In the genomic region with DNA sequence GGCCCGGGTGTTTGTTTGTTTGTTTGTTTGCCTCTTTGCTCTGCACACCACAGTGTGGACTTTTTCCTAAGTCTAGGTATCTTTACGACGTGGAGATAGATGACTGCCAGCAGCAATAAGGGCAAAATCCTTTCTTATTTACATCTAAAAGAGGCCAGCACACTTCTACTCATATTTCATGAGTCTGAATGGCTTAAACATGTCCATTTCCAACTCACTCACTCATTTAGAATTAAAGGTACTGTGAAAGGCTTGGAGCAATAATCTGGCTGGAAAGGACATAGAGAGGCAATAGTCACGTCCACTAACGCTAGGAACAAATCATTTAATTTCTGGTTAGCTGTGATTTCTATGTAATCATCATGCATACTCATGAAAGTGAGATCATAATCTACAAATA, we compare ENCODE assay signal across 20 cellular contexts. TPM values are rescaled to one million over a fixed set of nuclear protein-coding genes. Genes with fewer than 3 reads are reported as not detected.
DNase-seq lines count a peak whose midpoint lies in the region; ATAC-seq and TF ChIP-seq lines count a peak whose summit lies in the region.
"Had no signal": no experiment of that assay in that cellular context is flagged by ENCODE, and none has a peak within 500 bp of the region (broad histone marks: within the 10 kb centered on the region; RNA-seq: fewer than 3 reads in every experiment).

No MANE protein-coding gene starts in this region.

- no peak for DNase-seq in GM23338 (ENCODE audit: low spot score)
- no peak for DNase-seq in HFFc6
- DNase-seq in hepatocyte (ENCODE audit: low spot score): no peak
- no peak for DNase-seq in smooth muscle cell (lab: John Stamatoyannopoulos, UW; ENCODE audit: unreplicated experiment)
- no peak for DNase-seq in activated CD8-positive, alpha-beta T cell treated with anti-CD3 and anti-CD28 coated beads, Interleukin-2, amount 10 ng/mL, durations not matched to agents 7 days and 5 days
- DNase-seq in brain microvascular endothelial cell: no peak
- DNase-seq: AML-193; C1 segment of cervical spinal cord; CD8-positive, alpha-beta T cell; DND-41; H7; NCI-H1105; NCI-H146; NCI-H2029; NK-92 treated with Interleukin-12 subunit alpha and Interleukin-12 subunit beta, amount 100 ng/mL, for 24 hours; T-cell had no signal

- ATAC-seq in GM23338: no peak
- no peak for ATAC-seq in GM18861 (IDR thresholded peaks at IDR 0.05; ENCODE audit: unreplicated experiment)
- no peak for ATAC-seq in activated CD8-positive, alpha-beta T cell treated with anti-CD3 and anti-CD28 coated beads, Interleukin-2, amount 10 ng/mL, durations not matched to agents 7 days and 5 days
- ATAC-seq: CD8-positive, alpha-beta T cell; GM12878; T-cell had no signal

- H3K4me2 ChIP-seq in GM23338 (no peak overlapping the region), hepatocyte (peak overlapping the region; percentile 58), smooth muscle cell (peak overlapping the region; percentile 8)

- 0 out of 2 replicates have a peak overlapping the region, but pooled peaks have one; percentile 29 for H2AFZ ChIP-seq in GM23338
- peak overlapping the region; percentile 13 for H2AFZ ChIP-seq in hepatocyte
- peak overlapping the region; percentile 67 for H2AFZ ChIP-seq in smooth muscle cell (ENCODE audit: low read depth)

- no peaks in the 10 kb centered on the region for H3K9me3 ChIP-seq in hepatocyte (ENCODE audit: low read depth)
- H3K9me3 ChIP-seq in smooth muscle cell (replicated peaks; ENCODE audit: low read depth): no peaks in the 10 kb centered on the region

- H3K79me2 ChIP-seq in GM23338 (replicated peaks; ENCODE audit: insufficient read depth) (no peaks in the 10 kb centered on the region), hepatocyte (no peaks in the 10 kb centered on the region), smooth muscle cell (ENCODE audit: low read depth) (no peaks in the 10 kb centered on the region)

- TF ChIP-seq CTCF in GM23338 (conservative IDR thresholded peaks at IDR 0.05; ENCODE audit: low read depth in 2 of 2) (no peak), HFFc6 (IDR thresholded peaks at IDR 0.05) (no peak), hepatocyte (IDR thresholded peaks at IDR 0.05; ENCODE audit: poor library complexity) (no peak), smooth muscle cell (IDR thresholded peaks at IDR 0.05; ENCODE audit: borderline replicate concordance, insufficient read depth, poor library complexity, severe bottlenecking) (no peak), brain microvascular endothelial cell (IDR thresholded peaks at IDR 0.05; ENCODE audit: low read depth, low read length, missing control alignments) (no peak)

- H3K4me1 Mint-ChIP-seq in GM23338: peaks cover 17% of the 10 kb centered on the region
- H3K4me1 Mint-ChIP-seq in HFFc6 (ENCODE audit: low read depth): peaks cover 52% of the 10 kb centered on the region
- peaks cover 20% of the 10 kb centered on the region for H3K4me1 Mint-ChIP-seq in activated CD8-positive, alpha-beta T cell treated with anti-CD3 and anti-CD28 coated beads, Interleukin-2, amount 10 ng/mL, durations not matched to agents 7 days and 5 days (ENCODE audit: low read depth)

- peaks cover 12% of the 10 kb centered on the region for H3K27me3 Mint-ChIP-seq in GM23338 (ENCODE audit: insufficient read depth, low read depth, poor library complexity)
- H3K27me3 Mint-ChIP-seq in HFFc6 (ENCODE audit: insufficient read depth): no peaks in the 10 kb centered on the region
- peaks cover 21% of the 10 kb centered on the region for H3K27me3 Mint-ChIP-seq in activated CD8-positive, alpha-beta T cell treated with anti-CD3 and anti-CD28 coated beads, Interleukin-2, amount 10 ng/mL, durations not matched to agents 7 days and 5 days (ENCODE audit: low read depth)

- H3K27me3 ChIP-seq in GM23338 (ENCODE audit: insufficient read depth) (peaks cover 14% of the 10 kb centered on the region), hepatocyte (no peaks in the 10 kb centered on the region), smooth muscle cell (ENCODE audit: low read depth) (no peaks in the 10 kb centered on the region), brain microvascular endothelial cell (replicated peaks) (no peaks in the 10 kb centered on the region)

- H3K27ac ChIP-seq in GM23338 (ENCODE audit: low read depth) (no peak overlapping the region), hepatocyte (peak overlapping the region; percentile 17), smooth muscle cell (ENCODE audit: low read depth) (peak overlapping the region; percentile 15), brain microvascular endothelial cell (no peak overlapping the region)
- H3K27ac ChIP-seq: KMS-11, RWPE1 had no signal

- no peaks in the 10 kb centered on the region for H4K20me1 ChIP-seq in GM23338 (replicated peaks; ENCODE audit: insufficient read depth)
- no peaks in the 10 kb centered on the region for H4K20me1 ChIP-seq in hepatocyte (ENCODE audit: insufficient read depth, poor library complexity, severe bottlenecking)
- no peaks in the 10 kb centered on the region for H4K20me1 ChIP-seq in smooth muscle cell (ENCODE audit: low read depth)

- H3K9me2 ChIP-seq in GM23338 (ENCODE audit: insufficient read depth): 0 out of 2 replicates have a peak, but pooled peaks cover 3% of the 10 kb centered on the region
- H3K9me2 ChIP-seq in hepatocyte (replicated peaks; ENCODE audit: insufficient read depth): no peaks in the 10 kb centered on the region

- CTCF ChIA-PET in activated CD8-positive, alpha-beta T cell treated with anti-CD3 and anti-CD28 coated beads, Interleukin-2, amount 10 ng/mL, durations not matched to agents 7 days and 5 days (lab: Charles Lee): no interaction called here

- H3K9me3 Mint-ChIP-seq in GM23338: no peaks in the 10 kb centered on the region
- no peaks in the 10 kb centered on the region for H3K9me3 Mint-ChIP-seq in HFFc6
- no peaks in the 10 kb centered on the region for H3K9me3 Mint-ChIP-seq in activated CD8-positive, alpha-beta T cell treated with anti-CD3 and anti-CD28 coated beads, Interleukin-2, amount 10 ng/mL, durations not matched to agents 7 days and 5 days (ENCODE audit: insufficient read depth)
- H3K9me3 Mint-ChIP-seq: CD8-positive, alpha-beta T cell; T-cell had no signal

- H3K36me3 Mint-ChIP-seq in GM23338 (ENCODE audit: low read depth) (no peaks in the 10 kb centered on the region), HFFc6 (ENCODE audit: low read depth) (no peaks in the 10 kb centered on the region)
- H3K36me3 Mint-ChIP-seq in activated CD8-positive, alpha-beta T cell treated with anti-CD3 and anti-CD28 coated beads, Interleukin-2, amount 10 ng/mL, durations not matched to agents 7 days and 5 days (ENCODE audit: low read depth): no peaks in the 10 kb centered on the region
- H3K36me3 Mint-ChIP-seq: CD8-positive, alpha-beta T cell; T-cell had no signal

- H3K4me1 ChIP-seq in GM23338 (ENCODE audit: insufficient read depth) (peaks cover 10% of the 10 kb centered on the region), hepatocyte (ENCODE audit: insufficient read depth) (peaks cover 14% of the 10 kb centered on the region), smooth muscle cell (ENCODE audit: low read depth) (peaks cover 20% of the 10 kb centered on the region)

- no peak overlapping the region for H3K27ac Mint-ChIP-seq in GM23338
- peak overlapping the region; percentile 20; the same call in 1 of the 2 replicates for H3K27ac Mint-ChIP-seq in HFFc6
- H3K27ac Mint-ChIP-seq in activated CD8-positive, alpha-beta T cell treated with anti-CD3 and anti-CD28 coated beads, Interleukin-2, amount 10 ng/mL, durations not matched to agents 7 days and 5 days: no peak overlapping the region
- H3K27ac Mint-ChIP-seq: CD8-positive, alpha-beta T cell; T-cell had no signal

- POLR2A ChIA-PET in activated CD8-positive, alpha-beta T cell treated with anti-CD3 and anti-CD28 coated beads, Interleukin-2, amount 10 ng/mL, durations not matched to agents 7 days and 5 days (lab: Charles Lee): no interaction called here

- no peaks in the 10 kb centered on the region for H3F3A ChIP-seq in GM23338 (replicated peaks; ENCODE audit: low read depth)
- H3F3A ChIP-seq in smooth muscle cell (ENCODE audit: low read depth): peaks cover 5% of the 10 kb centered on the region

- WGBS in hepatocyte (ENCODE audit: low lambda C conversion rate, missing lambda C conversion rate): 33% methylated on average over 5 of the region's 5 CpGs
- WGBS in smooth muscle cell (ENCODE audit: low lambda C conversion rate): 45% methylated on average over 5 of the region's 5 CpGs

- no peaks in the 10 kb centered on the region for H3K36me3 ChIP-seq in GM23338 (ENCODE audit: insufficient read depth)
- no peaks in the 10 kb centered on the region for H3K36me3 ChIP-seq in hepatocyte (replicated peaks; ENCODE audit: insufficient read depth, low read depth)
- H3K36me3 ChIP-seq in smooth muscle cell (ENCODE audit: low read depth): no peaks in the 10 kb centered on the region
- H3K36me3 ChIP-seq in brain microvascular endothelial cell (replicated peaks): no peaks in the 10 kb centered on the region

- H3K4me3 Mint-ChIP-seq in GM23338: no peak overlapping the region
- peak overlapping the region; percentile 78 for H3K4me3 Mint-ChIP-seq in HFFc6
- no peak overlapping the region for H3K4me3 Mint-ChIP-seq in activated CD8-positive, alpha-beta T cell treated with anti-CD3 and anti-CD28 coated beads, Interleukin-2, amount 10 ng/mL, durations not matched to agents 7 days and 5 days
- H3K4me3 Mint-ChIP-seq: CD8-positive, alpha-beta T cell; T-cell had no signal

- no peak overlapping the region for H3K4me3 ChIP-seq in GM23338
- no peak overlapping the region for H3K4me3 ChIP-seq in hepatocyte
- no peak overlapping the region for H3K4me3 ChIP-seq in smooth muscle cell
- no peak overlapping the region for H3K4me3 ChIP-seq in brain microvascular endothelial cell (ENCODE audit: low read depth, low read length)
- H3K4me3 ChIP-seq: GM12878 had no signal

- no peak overlapping the region for H3K9ac ChIP-seq in smooth muscle cell (ENCODE audit: low read depth)
- H3K9ac ChIP-seq: KMS-11 had no signal

- in situ Hi-C loops in brain microvascular endothelial cell (cut with HindIII; ENCODE audit: low pct_ligation_motif_present, low sequenced_read_pairs): no loop called here

TF ChIP-seq in GM23338, 12 proteins besides CTCF, POLR2A, EP300 and RAD21 (continues in another document):
- no peak for TF ChIP-seq JUNB (IDR thresholded peaks at IDR 0.05; ENCODE audit: unreplicated experiment)

RNA-seq across cellular contexts. Expression of a gene that starts 54.2 kb away (rescaled TPM):
- 143 and 156 TPM in 2 replicates for total RNA-seq in GM23338 (2014; rRNA removed; shearing (Covaris generic))
- polyA plus RNA-seq in GM23338 (2016; fragmentation: Nextera tagmentation; extraction: Ambion mirVana) (161 and 173 TPM in 2 replicates), hepatocyte (221 and 271 TPM in 2 replicates), smooth muscle cell (337 and 370 TPM in 2 replicates)
- total RNA-seq in HFFc6 (2021; fragmentation: NEBNext Ultra II Directional; extraction: Animal tissue kit (Norgen Biotek cat#: 25700)): 100 to 1,000 TPM; 622 to 815 (median 721) TPM
- total RNA-seq in hepatocyte (176 and 189 TPM in 2 replicates), smooth muscle cell (325 and 386 TPM in 2 replicates)
- 100 to 1,000 TPM; 133 to 147 TPM for total RNA-seq in activated CD8-positive, alpha-beta T cell treated with anti-CD3 and anti-CD28 coated beads, Interleukin-2, amount 10 ng/mL, durations not matched to agents 7 days and 5 days

Comparison
In these comparisons a context has a peak if more than half of its experiments do, and no peak if none do; other contexts are left out.
1. H2AFZ ChIP-seq: peak in every context shown above with its lines; median percentile 67 in smooth muscle cell; 29 in GM23338; 13 in hepatocyte.
2. H3K27ac ChIP-seq: peak in hepatocyte (single experiment) and smooth muscle cell (single experiment); none in GM23338 (single experiment) and brain microvascular endothelial cell (single experiment).